ENCODE assay signal across 8 cellular contexts in genomic region chr20:45347936-45348809, GRCh38. TPM values are rescaled to one million over a fixed set of nuclear protein-coding genes. Genes with fewer than 3 reads are reported as not detected.
A peak's percentile ranks its signal among the peaks of the same experiment; 100 is the strongest.
DNase-seq lines count a peak whose midpoint lies in the region; ATAC-seq and TF ChIP-seq lines count a peak whose summit lies in the region.

Gene SDC4 (minus strand): TSS chr20:45348424. CDS start chr20:45348384, 40 bp downstream.

- peak; percentile 74 for TF ChIP-seq POLR2A in GM18526 (IDR thresholded peaks at IDR 0.05; ENCODE audit: extremely low read depth, insufficient read length)

- peak within 1 kb of the TSS; percentile 73 for H3K4me3 Mint-ChIP-seq in endothelial cell (ENCODE audit: unreplicated experiment)

- H3K9me3 ChIP-seq in mononuclear cell (ENCODE audit: low read depth, low read length) = no peaks in the 10 kb centered on the region

- H3K4me3 ChIP-seq in mononuclear cell (ENCODE audit: low read length) = peak within 1 kb of the TSS; percentile 30

- H3K27me3 ChIP-seq in mononuclear cell (ENCODE audit: insufficient read depth, low read length) = peaks cover 3% of the 10 kb centered on the region

- no peaks in the 10 kb centered on the region for H3K27me3 Mint-ChIP-seq in endothelial cell (ENCODE audit: unreplicated experiment)

- no peak for ATAC-seq in HG03139 (IDR thresholded peaks at IDR 0.05; ENCODE audit: unreplicated experiment)

- H3K9me3 Mint-ChIP-seq in endothelial cell (ENCODE audit: unreplicated experiment) = no peaks in the 10 kb centered on the region

- H3K4me1 Mint-ChIP-seq in endothelial cell (ENCODE audit: unreplicated experiment) = peaks cover 34% of the 10 kb centered on the region

- no peaks in the 10 kb centered on the region for H3K36me3 Mint-ChIP-seq in endothelial cell (ENCODE audit: low read depth, unreplicated experiment)

- no peak within 1 kb of the TSS for H3K27ac Mint-ChIP-seq in endothelial cell (ENCODE audit: unreplicated experiment)

- H3K4me1 ChIP-seq in mononuclear cell (ENCODE audit: insufficient read depth, low read length) = peaks cover 40% of the 10 kb centered on the region

- TF ChIP-seq CTCF in endothelial cell (IDR thresholded peaks at IDR 0.05; ENCODE audit: unreplicated experiment) = no peak

- DNase-seq in NCI-H510A treated with DMSO at 0.1 percent for 48 hours (lab: John Stamatoyannopoulos, UW) = peak; percentile 46
- DNase-seq in activated T-cell treated with anti-CD3 and anti-CD28 coated beads for 1 hour (ENCODE audit: low read depth) = peak; percentile 44
- DNase-seq in endothelial cell (ENCODE audit: low spot score) = no peak
- DNase-seq in stimulated activated CD8-positive, alpha-beta memory T cell treated with anti-CD3 and anti-CD28 coated beads, Interleukin-4, amount 100 ng/mL, for 48 hours = peak; percentile 76
- DNase-seq in pons (ENCODE audit: low spot score) = no peak

RNA-seq across cellular contexts. Expression of gene SDC4, which starts in this region (rescaled TPM):
- 7.4 TPM for total RNA-seq in endothelial cell (ENCODE audit: unreplicated experiment)
- total RNA-seq in mononuclear cell = 17.1 TPM

Comparison
In these comparisons a context has a peak if more than half of its experiments do, and no peak if none do; other contexts are left out.
1. DNase-seq: peak in NCI-H510A treated with DMSO at 0.1 percent for 48 hours (single experiment), activated T-cell treated with anti-CD3 and anti-CD28 coated beads for 1 hour (single experiment) and stimulated activated CD8-positive, alpha-beta memory T cell treated with anti-CD3 and anti-CD28 coated beads, Interleukin-4, amount 100 ng/mL, for 48 hours (single experiment); none in endothelial cell (single experiment) and pons (single experiment).